ENCODE assay signal across 13 cellular contexts in the genomic region with DNA sequence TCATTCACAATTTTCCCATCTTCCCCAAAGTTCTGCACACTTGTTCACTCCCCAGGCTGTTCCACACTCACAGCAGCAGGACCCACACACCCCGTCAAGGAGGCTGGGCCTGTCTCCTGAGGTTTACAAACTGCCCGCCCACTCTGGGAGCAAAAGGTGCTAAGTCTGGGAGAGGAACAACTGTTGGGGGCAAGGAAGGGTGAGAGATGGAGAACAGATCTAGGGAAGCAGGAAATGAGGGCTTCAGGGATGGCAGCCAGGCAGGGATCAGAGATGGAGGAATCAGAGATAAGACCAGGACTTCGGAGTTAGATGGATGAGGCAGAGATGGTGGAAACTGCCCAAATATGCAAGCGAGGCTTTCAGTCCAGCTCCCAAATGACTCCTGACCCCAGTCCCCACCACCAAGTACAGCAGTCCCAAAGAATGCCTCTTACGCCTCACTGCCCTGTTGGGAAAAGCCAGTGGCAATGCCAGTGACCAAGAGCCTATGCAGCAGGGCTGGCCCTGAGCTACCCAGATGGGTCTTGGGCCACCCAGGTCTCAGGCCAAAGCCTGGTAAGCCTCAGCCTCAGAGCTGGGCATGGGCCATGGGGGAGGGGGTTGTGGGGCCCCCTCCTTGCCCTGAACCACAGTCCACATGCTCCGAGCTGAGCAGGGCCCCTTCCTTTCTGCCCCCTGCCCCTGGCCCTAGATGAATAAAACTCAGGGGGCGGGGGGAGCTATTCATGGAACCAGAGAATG. TPM values are rescaled to one million over a fixed set of nuclear protein-coding genes. Genes with fewer than 3 reads are reported as not detected.
A peak's percentile ranks its signal among the peaks of the same experiment; 100 is the strongest.
DNase-seq lines count a peak whose midpoint lies in the region; ATAC-seq and TF ChIP-seq lines count a peak whose summit lies in the region.
"Had no signal": no experiment of that assay in that cellular context is flagged by ENCODE, and none has a peak within 500 bp of the region (broad histone marks: within the 10 kb centered on the region; RNA-seq: fewer than 3 reads in every experiment).

No MANE protein-coding gene starts in this region.

- H3K79me2 ChIP-seq in SK-N-SH (ENCODE audit: insufficient read depth) (no peaks in the 10 kb centered on the region), OCI-LY3 (ENCODE audit: low read length) (no peaks in the 10 kb centered on the region)

- H3K14ac ChIP-seq in neuronal stem cell (ENCODE audit: low read length), result peak overlapping the region; percentile 23

- H3K36me3 ChIP-seq in SK-N-SH (replicated peaks in 1 of 2; ENCODE audit: control insufficient read depth in 1 of 2, insufficient read depth in 2 of 2, low read length in 1 of 2), result no peaks in the 10 kb centered on the region
- no peaks in the 10 kb centered on the region for H3K36me3 ChIP-seq in OCI-LY3 (replicated peaks; ENCODE audit: low read depth, low read length)
- H3K36me3 ChIP-seq in neuronal stem cell (replicated peaks in 1 of 2; ENCODE audit: control insufficient read depth in 2 of 2, insufficient read depth in 2 of 2, low read length in 2 of 2), result no peaks in the 10 kb centered on the region
- no peaks in the 10 kb centered on the region for H3K36me3 ChIP-seq in vagina
- H3K36me3 ChIP-seq: BLaER1 had no signal

- CTCF ChIA-PET in SK-N-SH (lab: Yijun Ruan, JAX), result interaction anchor here (0.8 to 15.7 kb wide), 13 partner anchors 8 to 439 kb away, joined by 3 to 267 read pairs (median 13); partner anchors contain the start of gene PAX2

- TF ChIP-seq EP300 in SK-N-SH (IDR thresholded peaks at IDR 0.05; ENCODE audit: borderline replicate concordance in 1 of 2, low read depth in 1 of 2, low read length in 1 of 2), result no peak

- H3K4me2 ChIP-seq in SK-N-SH (no peak overlapping the region), OCI-LY3 (ENCODE audit: low read length) (no peak overlapping the region), neuronal stem cell (ENCODE audit: insufficient read depth, low read length, poor library complexity, severe bottlenecking) (peak overlapping the region; percentile 28)
- H3K4me2 ChIP-seq: BLaER1 had no signal

- H2AK5ac ChIP-seq in neuronal stem cell (ENCODE audit: low read depth, low read length), result peak overlapping the region; percentile 96

- H2AFZ ChIP-seq in SK-N-SH (ENCODE audit: low read depth), result peak overlapping the region; percentile 24; the same call in 1 of the 2 replicates
- 0 out of 2 replicates have a peak overlapping the region, but pooled peaks have one; percentile 46 for H2AFZ ChIP-seq in OCI-LY3 (ENCODE audit: low read depth, low read length)
- peak overlapping the region; percentile 79 for H2AFZ ChIP-seq in neuronal stem cell (ENCODE audit: low read length)

- no peak overlapping the region for H4K8ac ChIP-seq in neuronal stem cell (ENCODE audit: low read depth, low read length)

- no peaks in the 10 kb centered on the region for H3F3A ChIP-seq in SK-N-SH (replicated peaks; ENCODE audit: insufficient read depth)

- H3K4me3 ChIP-seq in SK-N-SH (ENCODE audit: low read depth in 2 of 2, low read length in 1 of 2), result no peak overlapping the region
- no peak overlapping the region for H3K4me3 ChIP-seq in OCI-LY3 (ENCODE audit: low read length)
- H3K4me3 ChIP-seq in fibroblast of the aortic adventitia (ENCODE audit: low read depth, low read length), result no peak overlapping the region
- H3K4me3 ChIP-seq in neuronal stem cell (ENCODE audit: low read length in 2 of 2), result no peak overlapping the region
- no peak overlapping the region for H3K4me3 ChIP-seq in vagina
- H3K4me3 ChIP-seq: BLaER1 had no signal

- WGBS in SK-N-SH (ENCODE audit: low lambda C conversion rate), result 71% methylated on average over 4 of the region's 7 CpGs
- no CpG with 5 or more reads among the region's 7 CpGs for WGBS in neuronal stem cell (ENCODE audit: extremely low coverage in 2 of 2, insufficient read length in 2 of 2, insufficient replicate concordance in 1 of 2), 2 donors

- H3K9ac ChIP-seq in SK-N-SH (no peak overlapping the region), OCI-LY3 (ENCODE audit: low read length) (no peak overlapping the region), neuronal stem cell (ENCODE audit: low read depth, low read length, poor library complexity) (no peak overlapping the region)
- H3K9ac ChIP-seq: BLaER1 had no signal

- H2BK120ac ChIP-seq in neuronal stem cell (ENCODE audit: low read depth, low read length), result peak overlapping the region; percentile 98

- H3K9me3 ChIP-seq in SK-N-SH (no peaks in the 10 kb centered on the region), OCI-LY3 (ENCODE audit: insufficient read depth, low read length) (no peaks in the 10 kb centered on the region), neuronal stem cell (replicated peaks in 1 of 2; ENCODE audit: control insufficient read depth in 2 of 2, insufficient read depth in 1 of 2, low read depth in 1 of 2, low read length in 2 of 2) (no peaks in the 10 kb centered on the region), vagina (no peaks in the 10 kb centered on the region)
- H3K9me3 ChIP-seq: BLaER1 had no signal

- no peak for DNase-seq in SK-N-SH
- peak; percentile 11 for DNase-seq in fibroblast of the aortic adventitia (ENCODE audit: low read depth)
- DNase-seq in neuronal stem cell (ENCODE audit: low spot score), result no peak
- no peak for DNase-seq in AG08395 (ENCODE audit: low spot score)
- DNase-seq in vagina (ENCODE audit: extremely low spot score in 2 of 2), result no peak
- DNase-seq: AML-193; CD4-positive, CD25-positive, alpha-beta regulatory T cell; DMS53 had no signal

- H3K79me1 ChIP-seq in neuronal stem cell (ENCODE audit: low read depth, low read length), result no peaks in the 10 kb centered on the region

- no peak for TF ChIP-seq RAD21 in SK-N-SH (IDR thresholded peaks at IDR 0.05; ENCODE audit: low read length)

- peaks cover 0 to 2% of the 10 kb centered on the region in 2 experiments; a peak in 2 of 4 replicates for H3K4me1 ChIP-seq in SK-N-SH (ENCODE audit: control insufficient read depth in 1 of 2, insufficient read depth in 2 of 2, low read depth in 1 of 2, low read length in 1 of 2)
- peaks cover 6% of the 10 kb centered on the region for H3K4me1 ChIP-seq in OCI-LY3 (ENCODE audit: low read length)
- H3K4me1 ChIP-seq in neuronal stem cell (ENCODE audit: control insufficient read depth in 2 of 2, insufficient read depth in 1 of 2, low read depth in 1 of 2, low read length in 2 of 2), result peaks cover 10 to 47% of the 10 kb centered on the region in 2 donors
- H3K4me1 ChIP-seq in vagina, result no peaks in the 10 kb centered on the region

- H2BK5ac ChIP-seq in neuronal stem cell (ENCODE audit: low read length), result peak overlapping the region; percentile 89

- peak overlapping the region; percentile 61 for H2BK15ac ChIP-seq in neuronal stem cell (ENCODE audit: low read length)

- H3K27me3 ChIP-seq in SK-N-SH (ENCODE audit: insufficient read depth) (no peaks in the 10 kb centered on the region), OCI-LY3 (ENCODE audit: low read depth, low read length) (no peaks in the 10 kb centered on the region), neuronal stem cell (ENCODE audit: control insufficient read depth in 3 of 3, insufficient read depth in 3 of 3, low read depth in 1 of 3, low read length in 3 of 3) (peaks cover 0 to 72% (median 0%) of the 10 kb centered on the region in 3 experiments), vagina (no peaks in the 10 kb centered on the region)
- H3K27me3 ChIP-seq: BLaER1 had no signal

- TF ChIP-seq CTCF in SK-N-SH (IDR thresholded peaks at IDR 0.05) (no peak), OCI-LY3 (IDR thresholded peaks at IDR 0.05; ENCODE audit: low read depth, low read length) (no peak), fibroblast of the aortic adventitia (IDR thresholded peaks at IDR 0.05; ENCODE audit: insufficient read depth, low read length) (no peak), vagina (IDR thresholded peaks at IDR 0.05) (no peak)

- H2BK12ac ChIP-seq in neuronal stem cell (ENCODE audit: low read length), result peak overlapping the region; percentile 78

- peak overlapping the region; percentile 90 for H3K18ac ChIP-seq in neuronal stem cell (ENCODE audit: low read length)

- H3K27ac ChIP-seq in SK-N-SH (ENCODE audit: low read depth in 2 of 2, low read length in 1 of 2), result 0 out of 4 replicates have a peak overlapping the region, but pooled peaks of 1 of the 2 experiments have one; percentile 7
- no peak overlapping the region for H3K27ac ChIP-seq in OCI-LY3 (ENCODE audit: low read length)
- H3K27ac ChIP-seq in neuronal stem cell (replicated peaks; ENCODE audit: low read length), result peak overlapping the region; percentile 82
- no peak overlapping the region for H3K27ac ChIP-seq in vagina
- H3K27ac ChIP-seq: 22Rv1, BLaER1 had no signal

- peak overlapping the region; percentile 32 for H4K91ac ChIP-seq in neuronal stem cell (ENCODE audit: low read depth, low read length, poor library complexity)

- no peak for TF ChIP-seq POLR2A in vagina (IDR thresholded peaks at IDR 0.05)

- no peak overlapping the region for H3K23ac ChIP-seq in neuronal stem cell (ENCODE audit: low read depth, low read length, poor library complexity)

- H4K20me1 ChIP-seq in SK-N-SH (ENCODE audit: insufficient read depth) (no peaks in the 10 kb centered on the region), OCI-LY3 (ENCODE audit: insufficient read depth, low read length) (no peaks in the 10 kb centered on the region)
- H4K20me1 ChIP-seq: BLaER1 had no signal

- POLR2A ChIA-PET in SK-N-SH (lab: Yijun Ruan, JAX), result interaction anchor here (0.6 kb wide), 1 partner anchor 111 kb away, joined by 3 read pairs; no protein-coding TSS in a partner anchor

- H3K4ac ChIP-seq in neuronal stem cell (ENCODE audit: low read length), result peak overlapping the region; percentile 93

- intact Hi-C loops in vagina (cut with DNase I), result no loop called here

- no peaks in the 10 kb centered on the region for H3K9me2 ChIP-seq in SK-N-SH

- ATAC-seq in SK-N-SH treated with all-trans-retinoic acid at 6 μM for 48 hours, result no peak
- no peak for ATAC-seq in GM19467 (IDR thresholded peaks at IDR 0.05; ENCODE audit: unreplicated experiment)

TF ChIP-seq in SK-N-SH, 30 proteins besides CTCF, POLR2A, EP300 and RAD21 (continues in another document):
- TF ChIP-seq TCF12 (IDR thresholded peaks at IDR 0.05), result no peak

TF ChIP-seq in SK-N-SH treated with all-trans-retinoic acid at 6 μM for 48 hours, 23 proteins besides CTCF, POLR2A, EP300 and RAD21 (continues in another document):
- TF ChIP-seq PPARA (CRISPR knock-in tag; IDR thresholded peaks at IDR 0.05; ENCODE audit: borderline replicate concordance), result no peak

RNA-seq across cellular contexts. Expression of gene SLF2, which starts 39.5 kb away (rescaled TPM):
- 6.3 and 7.5 TPM in 2 replicates for polyA plus RNA-seq in SK-N-SH (2012; rRNA removed)
- 4.9 and 5.0 TPM in 2 replicates for polyA plus RNA-seq in SK-N-SH (2012; cell fraction: cytosol; rRNA removed)
- polyA plus RNA-seq in SK-N-SH (2012; cell fraction: nucleus; rRNA removed), result 20.7 and 25.6 TPM in 2 replicates
- total RNA-seq in fibroblast of the aortic adventitia (ENCODE audit: low replicate concordance) (34.8 and 62.8 TPM in 2 replicates), vagina (26.8 TPM)
- polyA plus RNA-seq in neuronal stem cell (2013, experiment 1 of 2), result 9.2 TPM
- 8.8 TPM for polyA plus RNA-seq in neuronal stem cell (2013, experiment 2 of 2)

Comparison
In these comparisons a context has a peak if more than half of its experiments do, and no peak if none do; other contexts are left out.
1. H2AFZ ChIP-seq: peak in every context shown above with its lines; median percentile 79 in neuronal stem cell; 46 in OCI-LY3; 24 in SK-N-SH.